Comparison of ENCODE assay signal across 1 cellular context in genomic region chr1:180953291-180953747, GRCh38.
TF ChIP-seq lines count a peak whose summit lies in the region.

No MANE protein-coding gene starts in this region.

TF ChIP-seq in SK-N-SH treated with all-trans-retinoic acid at 6 μM for 48 hours, 23 proteins besides CTCF, POLR2A, EP300 and RAD21 (continued from another document):
- TF ChIP-seq, protein P1, sequence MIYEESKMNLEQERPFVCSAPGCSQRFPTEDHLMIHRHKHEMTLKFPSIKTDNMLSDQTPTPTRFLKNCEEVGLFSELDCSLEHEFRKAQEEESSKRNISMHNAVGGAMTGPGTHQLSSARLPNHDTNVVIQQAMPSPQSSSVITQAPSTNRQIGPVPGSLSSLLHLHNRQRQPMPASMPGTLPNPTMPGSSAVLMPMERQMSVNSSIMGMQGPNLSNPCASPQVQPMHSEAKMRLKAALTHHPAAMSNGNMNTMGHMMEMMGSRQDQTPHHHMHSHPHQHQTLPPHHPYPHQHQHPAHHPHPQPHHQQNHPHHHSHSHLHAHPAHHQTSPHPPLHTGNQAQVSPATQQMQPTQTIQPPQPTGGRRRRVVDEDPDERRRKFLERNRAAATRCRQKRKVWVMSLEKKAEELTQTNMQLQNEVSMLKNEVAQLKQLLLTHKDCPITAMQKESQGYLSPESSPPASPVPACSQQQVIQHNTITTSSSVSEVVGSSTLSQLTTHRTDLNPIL (CRISPR knock-in tag; IDR thresholded peaks at IDR 0.05; ENCODE audit: low read depth): no peak
- no peak for TF ChIP-seq ZNF70 (CRISPR knock-in tag; IDR thresholded peaks at IDR 0.05)
